Comparison of ENCODE assay signal across 27 cellular contexts in the genomic region with DNA sequence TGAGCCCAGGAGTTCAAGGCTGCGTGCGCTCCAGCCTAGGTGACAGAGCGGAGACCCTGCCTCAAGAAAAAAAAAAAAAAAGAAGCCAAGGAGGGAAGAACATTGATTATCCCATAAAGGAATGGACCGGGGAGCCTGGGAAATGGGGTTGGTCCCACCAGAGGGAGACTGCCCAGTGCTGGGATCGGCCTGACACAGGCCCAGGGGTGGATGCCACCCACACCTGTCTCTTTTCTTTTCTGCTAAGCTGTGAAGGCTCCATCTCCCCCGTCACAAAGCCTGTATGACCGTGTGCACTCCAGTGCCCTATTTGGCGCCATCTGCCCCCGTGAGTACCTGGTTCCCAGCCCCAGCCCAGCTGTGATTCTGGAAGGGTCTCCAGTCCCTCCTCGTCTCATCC. TPM values are rescaled to one million over a fixed set of nuclear protein-coding genes. Genes with fewer than 3 reads are reported as not detected.
"Had no signal": no experiment of that assay in that cellular context is flagged by ENCODE, and none has a peak within 500 bp of the region (broad histone marks: within the 10 kb centered on the region; RNA-seq: fewer than 3 reads in every experiment).

No MANE protein-coding gene starts in this region.

- DNase-seq: hippocampal formation; kidney; left colon; left lung; lower lobe of right lung; mammary epithelial cell; midbrain; mucosa of descending colon; naive thymus-derived CD4-positive, alpha-beta T cell; occipital lobe; ovary; right lobe of liver; stimulated activated CD4-positive, alpha-beta T cell treated with anti-CD3 and anti-CD28 coated beads, Interleukin-1b, Interleukin-23, amount 100 ng/mL, for 48 hours; stimulated activated CD4-positive, alpha-beta T cell treated with anti-CD3 and anti-CD28 coated beads, Interleukin-2, amount 100 ng/mL, for 48 hours; stimulated activated CD4-positive, alpha-beta T cell treated with anti-CD3 and anti-CD28 coated beads, Interleukin-4, amount 100 ng/mL, for 4 hours; stimulated activated CD8-positive, alpha-beta memory T cell treated with anti-CD3 and anti-CD28 coated beads, Interleukin-4, amount 100 ng/mL, for 48 hours; stimulated activated naive CD4-positive, alpha-beta T cell treated with Interleukin-2 at 50 U/mL for 16 hours; stimulated activated naive CD8-positive, alpha-beta T cell treated with anti-CD3 and anti-CD28 coated beads, Interleukin-15, amount 100 ng/mL, for 72 hours; substantia nigra; upper lobe of left lung had no signal

- H3K4me1 Mint-ChIP-seq: neural crest cell; stimulated activated memory B cell treated with anti-CD40 and anti-IgM and Interleukin-4, amounts not matched to agents 10 μg/mL and 1 μg/mL and 100 μg/mL, for 72 hours; stimulated activated naive CD8-positive, alpha-beta T cell treated with anti-CD3 and anti-CD28 coated beads, Interleukin-15, amount 100 ng/mL, for 72 hours had no signal

- H3K27ac Mint-ChIP-seq: naive thymus-derived CD4-positive, alpha-beta T cell; natural killer cell treated with Interleukin-12 subunit alpha and Interleukin-12 subunit beta and Interleukin-15 and Interleukin-18, amount 100 ng/mL, for 72 hours; progenitor cell of endocrine pancreas; stimulated activated memory B cell treated with anti-CD40 and anti-IgM and Interleukin-4, amounts not matched to agents 10 μg/mL and 1 μg/mL and 100 μg/mL, for 72 hours had no signal

- H3K9me3 Mint-ChIP-seq: natural killer cell treated with Interleukin-12 subunit alpha and Interleukin-12 subunit beta and Interleukin-15 and Interleukin-18, amount 100 ng/mL, for 72 hours; neural crest cell; stimulated activated memory B cell treated with anti-CD40 and anti-IgM and Interleukin-4, amounts not matched to agents 10 μg/mL and 1 μg/mL and 100 μg/mL, for 72 hours; stimulated activated naive CD8-positive, alpha-beta T cell treated with anti-CD3 and anti-CD28 coated beads, Interleukin-15, amount 100 ng/mL, for 72 hours had no signal

- H3K36me3 Mint-ChIP-seq: naive thymus-derived CD4-positive, alpha-beta T cell; natural killer cell treated with Interleukin-12 subunit alpha and Interleukin-12 subunit beta and Interleukin-15 and Interleukin-18, amount 100 ng/mL, for 72 hours; stimulated activated memory B cell treated with anti-CD40 and anti-IgM and Interleukin-4, amounts not matched to agents 10 μg/mL and 1 μg/mL and 100 μg/mL, for 72 hours had no signal

- H3K4me3 Mint-ChIP-seq: naive thymus-derived CD4-positive, alpha-beta T cell; natural killer cell treated with Interleukin-12 subunit alpha and Interleukin-12 subunit beta and Interleukin-15 and Interleukin-18, amount 100 ng/mL, for 72 hours; neural crest cell; stimulated activated memory B cell treated with anti-CD40 and anti-IgM and Interleukin-4, amounts not matched to agents 10 μg/mL and 1 μg/mL and 100 μg/mL, for 72 hours; stimulated activated naive CD8-positive, alpha-beta T cell treated with anti-CD3 and anti-CD28 coated beads, Interleukin-15, amount 100 ng/mL, for 72 hours had no signal

- ATAC-seq: left colon; left lung; lower lobe of right lung; mucosa of descending colon; naive thymus-derived CD4-positive, alpha-beta T cell; right lobe of liver; stimulated activated memory B cell treated with anti-CD40 and anti-IgM and Interleukin-4, amounts not matched to agents 10 μg/mL and 1 μg/mL and 100 μg/mL, for 72 hours; stimulated activated naive CD8-positive, alpha-beta T cell treated with anti-CD3 and anti-CD28 coated beads, Interleukin-15, amount 100 ng/mL, for 72 hours had no signal

RNA-seq across cellular contexts. Expression of gene C16orf96, which starts 42.9 kb away (rescaled TPM):
- total RNA-seq: mucosa of descending colon; natural killer cell treated with Interleukin-12 subunit alpha and Interleukin-12 subunit beta and Interleukin-15 and Interleukin-18, amount 100 ng/mL, for 72 hours; occipital lobe; pulmonary artery endothelial cell; vagina had no signal
- polyA plus RNA-seq: mammary epithelial cell; naive thymus-derived CD4-positive, alpha-beta T cell; smooth muscle cell had no signal
